Comparison of ENCODE assay signal across 8 cellular contexts in the genomic region with DNA sequence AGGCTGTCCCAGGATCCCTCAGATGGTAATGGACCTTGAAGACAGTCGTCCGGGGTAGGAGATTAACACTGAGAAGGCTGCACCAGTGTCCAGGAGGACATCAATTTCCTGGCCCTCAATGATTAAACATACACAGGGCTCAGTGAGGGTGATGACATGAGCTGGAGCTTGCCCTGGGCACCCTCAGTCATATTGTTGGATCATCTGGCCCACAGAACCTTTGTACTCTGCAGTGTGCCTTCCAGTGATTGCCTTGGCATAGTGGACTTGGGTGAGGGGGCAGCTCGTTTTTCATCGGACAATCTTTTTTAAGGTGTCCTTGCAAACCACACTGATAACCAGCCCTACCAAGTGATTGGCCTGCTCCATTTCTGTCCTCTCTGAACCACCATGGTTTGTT.
"Had no signal": no experiment of that assay in that cellular context is flagged by ENCODE, and none has a peak within 500 bp of the region (broad histone marks: within the 10 kb centered on the region; RNA-seq: fewer than 3 reads in every experiment).

No MANE protein-coding gene starts in this region.

- ATAC-seq: GM12878 had no signal

- FAIRE-seq: G401.6, GM12878, GM12891, GM12892, GM18507, GM19239 had no signal

- H3K4me3 ChIP-seq: GM12878 had no signal

- DNase-seq: GDM1, GF-D8 had no signal
